In genomic region chr4:32909722-32910121, GRCh38 we compare ENCODE assay signal across 13 cellular contexts.
"Had no signal": no experiment of that assay in that cellular context is flagged by ENCODE, and none has a peak within 500 bp of the region (broad histone marks: within the 10 kb centered on the region; RNA-seq: fewer than 3 reads in every experiment).

No MANE protein-coding gene starts in this region.

- H3K4me1 Mint-ChIP-seq: activated CD4-positive, alpha-beta T cell treated with anti-CD3 and anti-CD28 coated beads, Interleukin-2, amount 10 ng/mL, durations not matched to agents 7 days and 5 days; immature natural killer cell; mesothelial cell of epicardium had no signal

- H3K27ac Mint-ChIP-seq: activated CD4-positive, alpha-beta T cell treated with anti-CD3 and anti-CD28 coated beads, Interleukin-2, amount 10 ng/mL, durations not matched to agents 7 days and 5 days; activated naive CD8-positive, alpha-beta T cell; immature natural killer cell; mesothelial cell of epicardium; T-helper 2 cell treated with Interferon-gamma antibody and Interleukin-4, amounts not matched to agents 5 μg/mL and 100 μg/mL, for 36 hours had no signal

- H3K9me3 ChIP-seq: thoracic aorta, upper lobe of right lung had no signal

- H3K27me3 ChIP-seq: dorsolateral prefrontal cortex, upper lobe of right lung had no signal

- H3K36me3 Mint-ChIP-seq: activated naive CD8-positive, alpha-beta T cell had no signal

- H3K36me3 ChIP-seq: lower lobe of right lung, thoracic aorta, upper lobe of right lung had no signal

- H3K27ac ChIP-seq: dorsolateral prefrontal cortex, lower lobe of right lung, thoracic aorta, upper lobe of right lung had no signal

- H3K27me3 Mint-ChIP-seq: activated CD4-positive, alpha-beta T cell treated with anti-CD3 and anti-CD28 coated beads, Interleukin-2, amount 10 ng/mL, durations not matched to agents 7 days and 5 days; activated naive CD8-positive, alpha-beta T cell had no signal

- H3K4me3 ChIP-seq: dorsolateral prefrontal cortex, lower lobe of right lung, thoracic aorta, upper lobe of right lung had no signal

- H3K4me3 Mint-ChIP-seq: activated CD4-positive, alpha-beta T cell treated with anti-CD3 and anti-CD28 coated beads, Interleukin-2, amount 10 ng/mL, durations not matched to agents 7 days and 5 days; activated naive CD8-positive, alpha-beta T cell; immature natural killer cell; mesothelial cell of epicardium; T-helper 2 cell treated with Interferon-gamma antibody and Interleukin-4, amounts not matched to agents 5 μg/mL and 100 μg/mL, for 36 hours had no signal

- H3K4me1 ChIP-seq: lower lobe of right lung, upper lobe of right lung had no signal

- DNase-seq: activated CD4-positive, alpha-beta T cell treated with anti-CD3 and anti-CD28 coated beads, Interleukin-2, amount 10 ng/mL, durations not matched to agents 7 days and 5 days; activated CD8-positive, alpha-beta memory T cell treated with anti-CD3 and anti-CD28 coated beads for 24 hours; activated gamma-delta T cell treated with Interleukin-2 at 50 U/mL for 16 hours; amniotic stem cell; dorsolateral prefrontal cortex; hypothalamus; immature natural killer cell; lower lobe of right lung; upper lobe of right lung had no signal
